Comparison of ENCODE assay signal across 19 cellular contexts in the genomic region with DNA sequence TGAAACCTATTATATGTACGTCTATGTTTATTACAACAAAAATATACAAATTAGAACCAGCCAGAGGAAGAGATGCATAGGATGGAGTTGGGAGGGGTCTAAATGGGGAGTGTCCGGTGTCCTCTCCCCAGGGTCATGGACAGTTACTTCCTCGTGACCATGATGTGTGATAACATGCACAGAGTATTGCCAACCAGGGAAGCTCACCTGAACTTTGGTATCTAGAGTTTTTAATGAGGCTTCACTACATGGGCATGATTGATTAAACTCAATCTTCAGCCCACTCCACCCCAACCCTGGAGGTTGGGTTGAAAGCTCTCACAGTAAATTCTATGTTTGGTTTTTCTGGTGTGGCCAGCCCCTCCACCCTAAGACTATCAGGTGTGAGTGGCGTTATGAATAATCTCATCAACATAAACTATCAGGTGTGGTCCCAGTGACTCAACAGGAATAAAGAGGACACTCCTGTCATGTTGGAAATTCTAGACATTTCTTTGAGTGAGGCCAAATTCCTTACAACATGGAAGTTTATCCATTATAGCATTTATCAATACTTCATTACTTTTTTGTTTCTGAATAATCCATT. TPM values are rescaled to one million over a fixed set of nuclear protein-coding genes. Genes with fewer than 3 reads are reported as not detected.
A peak's percentile ranks its signal among the peaks of the same experiment; 100 is the strongest.
DNase-seq lines count a peak whose midpoint lies in the region; ATAC-seq and TF ChIP-seq lines count a peak whose summit lies in the region.
"Had no signal": no experiment of that assay in that cellular context is flagged by ENCODE, and none has a peak within 500 bp of the region (broad histone marks: within the 10 kb centered on the region; RNA-seq: fewer than 3 reads in every experiment).

No MANE protein-coding gene starts in this region.

- peaks cover 0 to 6% (median 1%) of the 10 kb centered on the region in 4 donors for H3K4me1 ChIP-seq in transverse colon

- TF ChIP-seq POLR2A in transverse colon (IDR thresholded peaks at IDR 0.05), result no peak

- H3K4me3 Mint-ChIP-seq in WTC11, result no peak overlapping the region
- no peak overlapping the region for H3K4me3 Mint-ChIP-seq in activated CD4-positive, alpha-beta T cell treated with anti-CD3 and anti-CD28 coated beads for 36 hours
- H3K4me3 Mint-ChIP-seq: CD4-positive, CD25-positive, alpha-beta regulatory T cell had no signal

- peak overlapping the region; percentile 78; the same call in 1 of the 2 replicates for H3K27ac Mint-ChIP-seq in WTC11
- H3K27ac Mint-ChIP-seq in activated CD4-positive, alpha-beta T cell treated with anti-CD3 and anti-CD28 coated beads for 36 hours, result no peak overlapping the region

- H3K36me3 ChIP-seq in transverse colon, result no peaks in the 10 kb centered on the region
- H3K36me3 ChIP-seq: Peyer's patch, SJSA1 had no signal

- peaks cover 36% of the 10 kb centered on the region for H3K9me3 Mint-ChIP-seq in WTC11
- H3K9me3 Mint-ChIP-seq in activated CD4-positive, alpha-beta T cell treated with anti-CD3 and anti-CD28 coated beads for 36 hours (ENCODE audit: low read depth), result no peaks in the 10 kb centered on the region
- H3K9me3 Mint-ChIP-seq: CD4-positive, CD25-positive, alpha-beta regulatory T cell had no signal

- TF ChIP-seq EP300 in transverse colon (IDR thresholded peaks at IDR 0.05; ENCODE audit: low read depth), result no peak

- peak overlapping the region; percentile 40 for H3K27ac ChIP-seq in epithelial cell of prostate
- peak overlapping the region in 3 of 4 donors; percentile 23 to 58 (median 41) for H3K27ac ChIP-seq in transverse colon
- H3K27ac ChIP-seq: SJSA1 had no signal

- H3K36me3 Mint-ChIP-seq in WTC11, result peaks cover 27% of the 10 kb centered on the region
- H3K36me3 Mint-ChIP-seq in activated CD4-positive, alpha-beta T cell treated with anti-CD3 and anti-CD28 coated beads for 36 hours (ENCODE audit: low read depth), result no peaks in the 10 kb centered on the region
- H3K36me3 Mint-ChIP-seq: CD4-positive, CD25-positive, alpha-beta regulatory T cell had no signal

- no peak overlapping the region for H3K4me3 ChIP-seq in transverse colon
- H3K4me3 ChIP-seq: Peyer's patch, SJSA1 had no signal

- no peaks in the 10 kb centered on the region for H3K9me3 ChIP-seq in transverse colon
- H3K9me3 ChIP-seq: Peyer's patch, SJSA1 had no signal

- CTCF ChIA-PET in WTC11 (lab: Charles Lee), result no interaction called here
- CTCF ChIA-PET in activated CD4-positive, alpha-beta T cell treated with anti-CD3 and anti-CD28 coated beads for 36 hours (lab: Charles Lee), result interaction anchor here (0.7 kb wide), 1 partner anchor 25 kb away, joined by 3 read pairs; no protein-coding TSS in a partner anchor

- POLR2A ChIA-PET in WTC11 (lab: Charles Lee), result no interaction called here
- POLR2A ChIA-PET in activated CD4-positive, alpha-beta T cell treated with anti-CD3 and anti-CD28 coated beads for 36 hours (lab: Charles Lee), result no interaction called here

- peaks cover 71% of the 10 kb centered on the region for H3K4me1 Mint-ChIP-seq in WTC11
- peaks cover 6% of the 10 kb centered on the region for H3K4me1 Mint-ChIP-seq in activated CD4-positive, alpha-beta T cell treated with anti-CD3 and anti-CD28 coated beads for 36 hours

- in situ Hi-C loops in transverse colon (cut with MboI; ENCODE audit: low pct_ligation_motif_present in 1 of 4, low pct_unique_long_range_greater_than_20kb in 1 of 4, low sequenced_read_pairs in 3 of 4), result no loop called here

- WGBS in transverse colon (ENCODE audit: low coverage in 1 of 2), 2 donors, result 86 to 100% methylated on average over 1 to 4 of the region's 4 CpGs

- ATAC-seq in WTC11 (no peak), left colon (peak; percentile 80)
- no peak for ATAC-seq in activated CD4-positive, alpha-beta T cell treated with anti-CD3 and anti-CD28 coated beads for 36 hours

- DNase-seq in WTC11 (ENCODE audit: low spot score), result no peak
- DNase-seq in epithelial cell of prostate (ENCODE audit: low read depth, low spot score), result no peak
- no peak for DNase-seq in left colon
- peak; percentile 21 for DNase-seq in transverse colon
- no peak for DNase-seq in glomerular visceral epithelial cell (ENCODE audit: extremely low spot score)
- no peak for DNase-seq in ecto neural progenitor cell (ENCODE audit: low spot score)
- no peak for DNase-seq in activated CD4-positive, alpha-beta T cell treated with anti-CD3 and anti-CD28 coated beads for 36 hours
- DNase-seq in activated T-cell treated with anti-CD3 and anti-CD28 coated beads, Interleukin-2, amount 50 U/mL, for 1 hour, result no peak
- DNase-seq: CD4-positive, CD25-positive, alpha-beta regulatory T cell; H7; NCI-H1092; NCI-H1436 treated with DMSO at 0.1 percent for 48 hours; NCI-H2029; NCI-H2227 treated with DMSO at 0.1 percent for 48 hours; NCI-H510A treated with DMSO at 0.1 percent for 48 hours; NCI-H774; NK-92 treated with Interleukin-12 subunit alpha and Interleukin-12 subunit beta, amount 100 ng/mL, for 24 hours; Peyer's patch had no signal

- H3K27me3 Mint-ChIP-seq in WTC11 (ENCODE audit: low read depth), result no peaks in the 10 kb centered on the region
- no peaks in the 10 kb centered on the region for H3K27me3 Mint-ChIP-seq in activated CD4-positive, alpha-beta T cell treated with anti-CD3 and anti-CD28 coated beads for 36 hours

- intact Hi-C loops in left colon (cut with DNase I, micrococcal nuclease) (no loop called here), transverse colon (cut with DNase I; ENCODE audit: low total_unique reads) (no loop called here)
- intact Hi-C loops in activated CD4-positive, alpha-beta T cell treated with anti-CD3 and anti-CD28 coated beads for 36 hours (cut with DNase I, micrococcal nuclease), result no loop called here

- no peak for TF ChIP-seq CTCF in WTC11 (IDR thresholded peaks at IDR 0.05)
- no peak for TF ChIP-seq CTCF in transverse colon (IDR thresholded peaks at IDR 0.05)

- H3K27me3 ChIP-seq in transverse colon, result no peaks in the 10 kb centered on the region
- H3K27me3 ChIP-seq: Peyer's patch, SJSA1 had no signal

TF ChIP-seq in WTC11, 78 proteins besides CTCF, POLR2A, EP300 and RAD21 (continues in another document):
- TF ChIP-seq SMAD4 (CRISPR knock-in tag; IDR thresholded peaks at IDR 0.05) (no peak), ATF6 (CRISPR knock-in tag; IDR thresholded peaks at IDR 0.05) (no peak), GTF2I (CRISPR knock-in tag; conservative IDR thresholded peaks at IDR 0.05) (no peak), ZNF532 (CRISPR knock-in tag; IDR thresholded peaks at IDR 0.05; ENCODE audit: borderline replicate concordance) (no peak)

RNA-seq across cellular contexts. Expression of gene FKBP1A, which starts 36.4 kb away (rescaled TPM):
- total RNA-seq in WTC11 (2021) (197 to 218 TPM (median 201 TPM) in 3 replicates), left colon (100 to 1,000 TPM; 259 to 309 TPM), transverse colon (100 to 1,000 TPM; 120 to 202 (median 144) TPM)
- total RNA-seq in activated CD4-positive, alpha-beta T cell treated with anti-CD3 and anti-CD28 coated beads for 36 hours, result 100 to 1,000 TPM; 265 to 316 TPM

RNA-seq across cellular contexts. Expression of gene NSFL1C, which starts 37.4 kb away (rescaled TPM):
- 76.7 to 85.5 TPM (median 83.2 TPM) in 3 replicates for total RNA-seq in WTC11 (2021)
- 10 to 100 TPM; 61.6 to 81.5 TPM for total RNA-seq in left colon
- 10 to 100 TPM; 14.7 to 51.2 (median 48.8) TPM for total RNA-seq in transverse colon
- 10 to 100 TPM; 71.3 to 78.1 TPM for total RNA-seq in activated CD4-positive, alpha-beta T cell treated with anti-CD3 and anti-CD28 coated beads for 36 hours
